In genomic region chr10:70174058-70174741, GRCh38 we compare ENCODE assay signal across 1 cellular context.
TF ChIP-seq lines count a peak whose summit lies in the region.

No MANE protein-coding gene starts in this region.

TF ChIP-seq in HepG2, 621 proteins besides CTCF, POLR2A, EP300 and RAD21 (continued from another document and continues in another):
- TF ChIP-seq THAP7 (CRISPR knock-in tag; IDR thresholded peaks at IDR 0.05) = no peak; the same call in 1 of the 2 replicates
- TF ChIP-seq ZNF547 (CRISPR knock-in tag; IDR thresholded peaks at IDR 0.05) = no peak
- no peak for TF ChIP-seq ZNF367 (CRISPR knock-in tag; IDR thresholded peaks at IDR 0.05; ENCODE audit: borderline replicate concordance)
- 0 out of 2 replicates have a peak, but pooled peaks have one; percentile 40 for TF ChIP-seq ZNF543 (CRISPR knock-in tag; IDR thresholded peaks at IDR 0.05)
- peak; percentile 58; the same call in 1 of the 2 replicates for TF ChIP-seq MTA1 (CRISPR knock-in tag; IDR thresholded peaks at IDR 0.05; ENCODE audit: borderline replicate concordance)
- TF ChIP-seq TBL1XR1 (IDR thresholded peaks at IDR 0.05; ENCODE audit: borderline replicate concordance, low read length, partially characterized antibody) = no peak
- no peak for TF ChIP-seq GFI1 (CRISPR knock-in tag; IDR thresholded peaks at IDR 0.05; ENCODE audit: borderline replicate concordance)
- TF ChIP-seq ZFP36L1 (CRISPR knock-in tag; IDR thresholded peaks at IDR 0.05) = peak; percentile 55; the same call in 1 of the 2 replicates
- TF ChIP-seq CCDC6 (CRISPR knock-in tag; IDR thresholded peaks at IDR 0.05) = no peak
- TF ChIP-seq ZNF44 (CRISPR knock-in tag; IDR thresholded peaks at IDR 0.05) = no peak
- TF ChIP-seq ZBTB40 (IDR thresholded peaks at IDR 0.05) = peak; percentile 27; the same call in 1 of the 2 replicates
- peak; percentile 45; the same call in 1 of the 2 replicates for TF ChIP-seq ZBTB40 (CRISPR knock-in tag; IDR thresholded peaks at IDR 0.05)
- TF ChIP-seq KDM5A (IDR thresholded peaks at IDR 0.05; ENCODE audit: borderline replicate concordance, low read length) = no peak
- TF ChIP-seq GRHL1 (CRISPR knock-in tag; conservative IDR thresholded peaks at IDR 0.05) = no peak
- 0 out of 2 replicates have a peak, but pooled peaks have one; percentile 43 for TF ChIP-seq FOXA3 (CRISPR knock-in tag; IDR thresholded peaks at IDR 0.05)
- TF ChIP-seq DNMT3B (CRISPR knock-in tag; conservative IDR thresholded peaks at IDR 0.05) = no peak
- no peak for TF ChIP-seq PHB2 (IDR thresholded peaks at IDR 0.05; ENCODE audit: partially characterized antibody)
- no peak for TF ChIP-seq PAF1 (CRISPR knock-in tag; IDR thresholded peaks at IDR 0.05)
- no peak for TF ChIP-seq PLRG1 (conservative IDR thresholded peaks at IDR 0.05)
- TF ChIP-seq TEF (CRISPR knock-in tag; IDR thresholded peaks at IDR 0.05) = peak; percentile 54; the same call in 1 of the 2 replicates
- no peak for TF ChIP-seq MED8 (CRISPR knock-in tag; IDR thresholded peaks at IDR 0.05; ENCODE audit: insufficient replicate concordance)
- no peak for TF ChIP-seq ZMYM2 (CRISPR knock-in tag; IDR thresholded peaks at IDR 0.05)
- TF ChIP-seq ZNF580 (CRISPR knock-in tag; IDR thresholded peaks at IDR 0.05; ENCODE audit: borderline replicate concordance, low read depth) = peak; percentile 45; the same call in 1 of the 2 replicates
- TF ChIP-seq GTF3A (CRISPR knock-in tag; conservative IDR thresholded peaks at IDR 0.05) = 0 out of 2 replicates have a peak, but pooled peaks have one; percentile 42
- no peak for TF ChIP-seq AKAP8 (CRISPR knock-in tag; IDR thresholded peaks at IDR 0.05)
- TF ChIP-seq MTERF4 (CRISPR knock-in tag; IDR thresholded peaks at IDR 0.05) = no peak
- TF ChIP-seq FOXA1 (IDR thresholded peaks at IDR 0.05) = no peak
- TF ChIP-seq FOXA1 (CRISPR knock-in tag; IDR thresholded peaks at IDR 0.05) = no peak
- no peak for TF ChIP-seq ADNP (CRISPR knock-in tag; IDR thresholded peaks at IDR 0.05)
- no peak for TF ChIP-seq CERS6 (CRISPR knock-in tag; IDR thresholded peaks at IDR 0.05)
- peak; percentile 12; the same call in 1 of the 2 replicates for TF ChIP-seq ZBTB33 (CRISPR knock-in tag; IDR thresholded peaks at IDR 0.05)
- peak; percentile 75 for TF ChIP-seq DRAP1 (CRISPR knock-in tag; IDR thresholded peaks at IDR 0.05)
- no peak for TF ChIP-seq EHMT2 (IDR thresholded peaks at IDR 0.05; ENCODE audit: borderline replicate concordance, low read depth, low read length)
- no peak for TF ChIP-seq NFYB (CRISPR knock-in tag; IDR thresholded peaks at IDR 0.05)
- TF ChIP-seq ZNF891 (CRISPR knock-in tag; IDR thresholded peaks at IDR 0.05) = no peak
- no peak for TF ChIP-seq CBX2 (IDR thresholded peaks at IDR 0.05; ENCODE audit: low read depth, low read length)
- TF ChIP-seq CBX2 (CRISPR knock-in tag; IDR thresholded peaks at IDR 0.05; ENCODE audit: low read depth) = no peak
- TF ChIP-seq SP4 (CRISPR knock-in tag; IDR thresholded peaks at IDR 0.05) = no peak
- TF ChIP-seq AGO1 (IDR thresholded peaks at IDR 0.05; ENCODE audit: low read depth, low read length, poor library complexity, severe bottlenecking) = no peak
- no peak for TF ChIP-seq SATB2 (CRISPR knock-in tag; IDR thresholded peaks at IDR 0.05)
- TF ChIP-seq YEATS2 (CRISPR knock-in tag; IDR thresholded peaks at IDR 0.05; ENCODE audit: borderline replicate concordance) = peak; percentile 73; the same call in 1 of the 2 replicates
- TF ChIP-seq TCF12 (IDR thresholded peaks at IDR 0.05) = no peak
- no peak for TF ChIP-seq TCF12 (CRISPR knock-in tag; IDR thresholded peaks at IDR 0.05)
- no peak; the same call in 1 of the 2 replicates for TF ChIP-seq POGZ (CRISPR knock-in tag; IDR thresholded peaks at IDR 0.05)
- no peak for TF ChIP-seq AHR (CRISPR knock-in tag; IDR thresholded peaks at IDR 0.05)
- TF ChIP-seq DDIT3 (CRISPR knock-in tag; IDR thresholded peaks at IDR 0.05) = no peak
- TF ChIP-seq TOPORS (CRISPR knock-in tag; IDR thresholded peaks at IDR 0.05) = no peak
- TF ChIP-seq ZNF513 (CRISPR knock-in tag; conservative IDR thresholded peaks at IDR 0.05) = no peak
- TF ChIP-seq ZNF251 (CRISPR knock-in tag; IDR thresholded peaks at IDR 0.05) = no peak
